In genomic region chr15:50556642-50557371, GRCh38 we compare ENCODE assay signal across 16 cellular contexts. TPM values are rescaled to one million over a fixed set of nuclear protein-coding genes. Genes with fewer than 3 reads are reported as not detected.
DNase-seq lines count a peak whose midpoint lies in the region; ATAC-seq and TF ChIP-seq lines count a peak whose summit lies in the region.
"Had no signal": no experiment of that assay in that cellular context is flagged by ENCODE, and none has a peak within 500 bp of the region (broad histone marks: within the 10 kb centered on the region; RNA-seq: fewer than 3 reads in every experiment).

No MANE protein-coding gene starts in this region.

- DNase-seq in activated T-cell treated with anti-CD3 and anti-CD28 coated beads, Interleukin-2, amount 50 U/mL, for 24 hours, result no peak
- no peak for DNase-seq in activated T-cell treated with anti-CD3 and anti-CD28 coated beads, Interleukin-2, amount 50 U/mL, for 4 hours
- no peak for DNase-seq in CD8-positive, alpha-beta T cell
- no peak for DNase-seq in activated CD8-positive, alpha-beta T cell treated with anti-CD3 and anti-CD28 coated beads, Interleukin-2, amount 10 ng/mL, durations not matched to agents 7 days and 5 days
- no peak for DNase-seq in naive thymus-derived CD8-positive, alpha-beta T cell
- DNase-seq in thyroid gland (no peak), T-cell (no peak)
- no peak for DNase-seq in NK-92 treated with Interleukin-12 subunit alpha and Interleukin-12 subunit beta, amount 100 ng/mL, for 24 hours (lab: John Stamatoyannopoulos, UW)
- DNase-seq: ACHN, DMS 273 treated with DMSO at 0.1 percent for 48 hours, NCI-H1092 treated with DMSO at 0.1 percent for 48 hours, NCI-H1694 treated with DMSO at 0.1 percent for 48 hours, NCI-H446 treated with DMSO at 0.1 percent for 48 hours, NCI-H748 treated with DMSO at 0.1 percent for 48 hours had no signal

- no peaks in the 10 kb centered on the region for H3K36me3 ChIP-seq in CD8-positive, alpha-beta T cell (ENCODE audit: insufficient read depth, low read length)
- H3K36me3 ChIP-seq in thyroid gland, result peaks cover 9 to 10% of the 10 kb centered on the region in 2 donors

- 96 to 97% methylated on average over 2 of the region's 2 CpGs for WGBS in thyroid gland, 2 donors

- no peak for ATAC-seq in activated T-cell treated with anti-CD3 and anti-CD28 coated beads, Interleukin-2, amount 50 U/mL, for 4 hours
- no peak for ATAC-seq in CD8-positive, alpha-beta T cell
- peak; percentile 53 for ATAC-seq in activated CD8-positive, alpha-beta T cell treated with anti-CD3 and anti-CD28 coated beads, Interleukin-2, amount 10 ng/mL, durations not matched to agents 7 days and 5 days
- ATAC-seq in naive thymus-derived CD8-positive, alpha-beta T cell, result no peak
- no peak for ATAC-seq in T-cell (replicated peaks in 1 of 4)

- H3K4me3 ChIP-seq in CD8-positive, alpha-beta T cell (ENCODE audit: low read depth, low read length), result no peak overlapping the region
- no peak overlapping the region for H3K4me3 ChIP-seq in thyroid gland (replicated peaks in 1 of 3)

- H3K4me1 ChIP-seq in CD8-positive, alpha-beta T cell (ENCODE audit: insufficient read depth, low read length), result no peaks in the 10 kb centered on the region
- H3K4me1 ChIP-seq in thyroid gland, result no peaks in the 10 kb centered on the region

- H3K27ac ChIP-seq in CD8-positive, alpha-beta T cell (ENCODE audit: low read depth, low read length), result no peak overlapping the region
- H3K27ac ChIP-seq in thyroid gland, result no peak overlapping the region
- H3K27ac ChIP-seq: HL-60 had no signal

- peaks cover 27% of the 10 kb centered on the region for H3K4me1 Mint-ChIP-seq in activated T-cell treated with anti-CD3 and anti-CD28 coated beads, Interleukin-2, amount 50 U/mL, for 24 hours (ENCODE audit: low read depth)
- H3K4me1 Mint-ChIP-seq in activated T-cell treated with anti-CD3 and anti-CD28 coated beads, Interleukin-2, amount 50 U/mL, for 4 hours (ENCODE audit: low read depth), result peaks cover 9% of the 10 kb centered on the region
- H3K4me1 Mint-ChIP-seq in CD8-positive, alpha-beta T cell (ENCODE audit: low read depth), result peaks cover 11% of the 10 kb centered on the region
- peaks cover 21% of the 10 kb centered on the region for H3K4me1 Mint-ChIP-seq in activated CD8-positive, alpha-beta T cell treated with anti-CD3 and anti-CD28 coated beads, Interleukin-2, amount 10 ng/mL, durations not matched to agents 7 days and 5 days (ENCODE audit: low read depth)
- peaks cover 7 to 17% (median 16%) of the 10 kb centered on the region in 4 donors for H3K4me1 Mint-ChIP-seq in naive thymus-derived CD8-positive, alpha-beta T cell
- peaks cover 11 to 13% (median 12%) of the 10 kb centered on the region in 3 donors for H3K4me1 Mint-ChIP-seq in T-cell

- TF ChIP-seq CTCF in CD8-positive, alpha-beta T cell (IDR thresholded peaks at IDR 0.05), result no peak
- no peak for TF ChIP-seq CTCF in thyroid gland (IDR thresholded peaks at IDR 0.05)

- intact Hi-C loops in CD8-positive, alpha-beta T cell (cut with DNase I, micrococcal nuclease), result no loop called here
- intact Hi-C loops in thyroid gland (cut with DNase I), result no loop called here

- H3K4me3 Mint-ChIP-seq in activated T-cell treated with anti-CD3 and anti-CD28 coated beads, Interleukin-2, amount 50 U/mL, for 24 hours, result no peak overlapping the region
- H3K4me3 Mint-ChIP-seq in activated T-cell treated with anti-CD3 and anti-CD28 coated beads, Interleukin-2, amount 50 U/mL, for 4 hours, result no peak overlapping the region
- H3K4me3 Mint-ChIP-seq in CD8-positive, alpha-beta T cell, result no peak overlapping the region
- no peak overlapping the region for H3K4me3 Mint-ChIP-seq in activated CD8-positive, alpha-beta T cell treated with anti-CD3 and anti-CD28 coated beads, Interleukin-2, amount 10 ng/mL, durations not matched to agents 7 days and 5 days
- no peak overlapping the region for H3K4me3 Mint-ChIP-seq in naive thymus-derived CD8-positive, alpha-beta T cell
- no peak overlapping the region for H3K4me3 Mint-ChIP-seq in T-cell

- no peaks in the 10 kb centered on the region for H3K27me3 ChIP-seq in CD8-positive, alpha-beta T cell (ENCODE audit: insufficient read depth, low read length)
- H3K27me3 ChIP-seq in thyroid gland, result no peaks in the 10 kb centered on the region

- POLR2A ChIA-PET in CD8-positive, alpha-beta T cell (lab: Charles Lee), result no interaction called here
- POLR2A ChIA-PET in activated CD8-positive, alpha-beta T cell treated with anti-CD3 and anti-CD28 coated beads, Interleukin-2, amount 10 ng/mL, durations not matched to agents 7 days and 5 days (lab: Charles Lee), result no interaction called here
- POLR2A ChIA-PET in naive thymus-derived CD8-positive, alpha-beta T cell (lab: Charles Lee), result no interaction called here
- POLR2A ChIA-PET in T-cell (lab: Charles Lee), result no interaction called here

- no peaks in the 10 kb centered on the region for H3K27me3 Mint-ChIP-seq in activated T-cell treated with anti-CD3 and anti-CD28 coated beads, Interleukin-2, amount 50 U/mL, for 24 hours
- no peaks in the 10 kb centered on the region for H3K27me3 Mint-ChIP-seq in activated T-cell treated with anti-CD3 and anti-CD28 coated beads, Interleukin-2, amount 50 U/mL, for 4 hours (ENCODE audit: low read depth)
- H3K27me3 Mint-ChIP-seq in CD8-positive, alpha-beta T cell (ENCODE audit: low read depth), result no peaks in the 10 kb centered on the region
- H3K27me3 Mint-ChIP-seq in activated CD8-positive, alpha-beta T cell treated with anti-CD3 and anti-CD28 coated beads, Interleukin-2, amount 10 ng/mL, durations not matched to agents 7 days and 5 days (ENCODE audit: low read depth), result no peaks in the 10 kb centered on the region
- no peaks in the 10 kb centered on the region for H3K27me3 Mint-ChIP-seq in naive thymus-derived CD8-positive, alpha-beta T cell
- H3K27me3 Mint-ChIP-seq in T-cell, result no peaks in the 10 kb centered on the region

- no peaks in the 10 kb centered on the region for H3K9me3 ChIP-seq in CD8-positive, alpha-beta T cell (ENCODE audit: low read length)
- H3K9me3 ChIP-seq in thyroid gland, result no peaks in the 10 kb centered on the region

- CTCF ChIA-PET in CD8-positive, alpha-beta T cell (lab: Charles Lee), result no interaction called here
- CTCF ChIA-PET in activated CD8-positive, alpha-beta T cell treated with anti-CD3 and anti-CD28 coated beads, Interleukin-2, amount 10 ng/mL, durations not matched to agents 7 days and 5 days (lab: Charles Lee), result no interaction called here
- CTCF ChIA-PET in T-cell (lab: Charles Lee), result interaction anchor here in 1 of 2 donors (0.6 kb wide), 1 partner anchor 18 kb away, joined by 3 read pairs; no protein-coding TSS in a partner anchor

- H3K36me3 Mint-ChIP-seq in activated T-cell treated with anti-CD3 and anti-CD28 coated beads, Interleukin-2, amount 50 U/mL, for 24 hours (ENCODE audit: low read depth), result peaks cover 50% of the 10 kb centered on the region
- peaks cover 8% of the 10 kb centered on the region for H3K36me3 Mint-ChIP-seq in activated T-cell treated with anti-CD3 and anti-CD28 coated beads, Interleukin-2, amount 50 U/mL, for 4 hours (ENCODE audit: insufficient read depth)
- peaks cover 23% of the 10 kb centered on the region for H3K36me3 Mint-ChIP-seq in CD8-positive, alpha-beta T cell
- H3K36me3 Mint-ChIP-seq in activated CD8-positive, alpha-beta T cell treated with anti-CD3 and anti-CD28 coated beads, Interleukin-2, amount 10 ng/mL, durations not matched to agents 7 days and 5 days (ENCODE audit: low read depth), result peaks cover 28% of the 10 kb centered on the region
- peaks cover 0 to 22% (median 0%) of the 10 kb centered on the region in 3 donors for H3K36me3 Mint-ChIP-seq in naive thymus-derived CD8-positive, alpha-beta T cell
- H3K36me3 Mint-ChIP-seq in T-cell, result peaks cover 18% of the 10 kb centered on the region

- peaks cover 4% of the 10 kb centered on the region for H3K9me3 Mint-ChIP-seq in activated T-cell treated with anti-CD3 and anti-CD28 coated beads, Interleukin-2, amount 50 U/mL, for 24 hours
- no peaks in the 10 kb centered on the region for H3K9me3 Mint-ChIP-seq in activated T-cell treated with anti-CD3 and anti-CD28 coated beads, Interleukin-2, amount 50 U/mL, for 4 hours
- H3K9me3 Mint-ChIP-seq in CD8-positive, alpha-beta T cell, result no peaks in the 10 kb centered on the region
- H3K9me3 Mint-ChIP-seq in activated CD8-positive, alpha-beta T cell treated with anti-CD3 and anti-CD28 coated beads, Interleukin-2, amount 10 ng/mL, durations not matched to agents 7 days and 5 days (ENCODE audit: insufficient read depth), result no peaks in the 10 kb centered on the region
- H3K9me3 Mint-ChIP-seq in naive thymus-derived CD8-positive, alpha-beta T cell, result no peaks in the 10 kb centered on the region
- H3K9me3 Mint-ChIP-seq in T-cell, result no peaks in the 10 kb centered on the region

- H3K27ac Mint-ChIP-seq in activated T-cell treated with anti-CD3 and anti-CD28 coated beads, Interleukin-2, amount 50 U/mL, for 24 hours, result peak overlapping the region; percentile 78
- peak overlapping the region; percentile 71 for H3K27ac Mint-ChIP-seq in CD8-positive, alpha-beta T cell
- peak overlapping the region; percentile 43 for H3K27ac Mint-ChIP-seq in activated CD8-positive, alpha-beta T cell treated with anti-CD3 and anti-CD28 coated beads, Interleukin-2, amount 10 ng/mL, durations not matched to agents 7 days and 5 days
- peak overlapping the region in 6 of 10 donors; percentile 27 to 74 (median 56) for H3K27ac Mint-ChIP-seq in naive thymus-derived CD8-positive, alpha-beta T cell
- H3K27ac Mint-ChIP-seq in T-cell, result peak overlapping the region in 1 of 2 donors; percentile 73

- TF ChIP-seq POLR2A in thyroid gland (IDR thresholded peaks at IDR 0.05), result no peak

RNA-seq across cellular contexts. Expression of gene USP50, which starts 10.3 kb away (rescaled TPM):
- total RNA-seq in activated T-cell treated with anti-CD3 and anti-CD28 coated beads, Interleukin-2, amount 50 U/mL, for 4 hours, result not detected
- total RNA-seq in CD8-positive, alpha-beta T cell, result under 1 TPM in 1 of 2 experiments, not detected in 1; 0.79 TPM
- not detected for total RNA-seq in activated CD8-positive, alpha-beta T cell treated with anti-CD3 and anti-CD28 coated beads, Interleukin-2, amount 10 ng/mL, durations not matched to agents 7 days and 5 days
- not detected for total RNA-seq in naive thymus-derived CD8-positive, alpha-beta T cell
- polyA plus RNA-seq in naive thymus-derived CD8-positive, alpha-beta T cell, result under 1 TPM in 1 of 3 donors, not detected in 2; 0.36 TPM
- 1 to 10 TPM in 2 of 4 donors, not detected in 2; 1.9 to 7.5 TPM for total RNA-seq in thyroid gland
- under 1 TPM in 1 of 5 donors, not detected in 4; 0.83 TPM for total RNA-seq in T-cell
- total RNA-seq: H1 had no signal
- polyA plus RNA-seq: H1 had no signal
